ENCODE assay signal across 18 cellular contexts in genomic region chr9:105864248-105864898, GRCh38.
DNase-seq lines count a peak whose midpoint lies in the region; ATAC-seq, FAIRE-seq and TF ChIP-seq lines count a peak whose summit lies in the region.
"Had no signal": no experiment of that assay in that cellular context is flagged by ENCODE, and none has a peak within 500 bp of the region (broad histone marks: within the 10 kb centered on the region; RNA-seq: fewer than 3 reads in every experiment).

No MANE protein-coding gene starts in this region.

- CTCF ChIA-PET in mammary epithelial cell (lab: Charles Lee; ENCODE audit: low non-redundant PET), result no interaction called here

- H3K36me3 ChIP-seq in mammary epithelial cell (ENCODE audit: insufficient read depth, low read length) (no peaks in the 10 kb centered on the region), keratinocyte (ENCODE audit: control insufficient read depth in 2 of 2, extremely low read depth in 1 of 2, insufficient read depth in 2 of 2, low read length in 2 of 2) (no peaks in the 10 kb centered on the region)
- H3K36me3 ChIP-seq: BLaER1, HAP-1 had no signal

- H3K9me1 ChIP-seq in keratinocyte (ENCODE audit: control insufficient read depth, extremely low read depth, insufficient read depth, low read length), result no peaks in the 10 kb centered on the region

- dilution Hi-C loops in mammary epithelial cell (cut with HindIII; ENCODE audit: low sequenced_read_pairs) (no loop called here), keratinocyte (cut with MboI; ENCODE audit: extremely low pct_ligation_motif_present, low sequenced_read_pairs) (no loop called here)

- no peak overlapping the region for H3K4me2 ChIP-seq in mammary epithelial cell (ENCODE audit: insufficient read depth, low read depth, low read length)
- H3K4me2 ChIP-seq in keratinocyte (ENCODE audit: control insufficient read depth, extremely low read depth, insufficient read depth, low read depth, low read length), result peak overlapping the region; percentile 49
- H3K4me2 ChIP-seq: BLaER1, PC-9 had no signal

- in situ Hi-C loops in mammary epithelial cell (cut with MboI; ENCODE audit: low sequenced_read_pairs in 2 of 2), result loop anchor here in 1 of 2 donors (25.0 kb wide), 1 partner anchor 1298 kb away; no protein-coding TSS in a partner anchor

- H3K79me2 ChIP-seq in mammary epithelial cell (ENCODE audit: insufficient read depth, low read length), result no peaks in the 10 kb centered on the region
- H3K79me2 ChIP-seq in keratinocyte (ENCODE audit: control insufficient read depth, insufficient read depth, low read length), result no peaks in the 10 kb centered on the region

- no peaks in the 10 kb centered on the region for H3K9me3 ChIP-seq in mammary epithelial cell (replicated peaks; ENCODE audit: insufficient read depth, low read length)
- H3K9me3 ChIP-seq in keratinocyte (ENCODE audit: control insufficient read depth, low read depth, low read length), result no peaks in the 10 kb centered on the region
- H3K9me3 ChIP-seq: BLaER1, HAP-1 had no signal

- WGBS in mammary epithelial cell (ENCODE audit: low coverage, missing lambda C conversion rate), result 48% methylated on average over 5 of the region's 6 CpGs

- DNase-seq in DMS 273 (lab: John Stamatoyannopoulos, UW; ENCODE audit: unreplicated experiment), result peak; percentile 40
- DNase-seq in DMS 273 treated with DMSO at 0.1 percent for 48 hours (lab: John Stamatoyannopoulos, UW), result no peak
- peak; percentile 60 for DNase-seq in HPDE6-E6E7 (ENCODE audit: extremely low spot score)
- peak; percentile 73 for DNase-seq in mammary epithelial cell
- peak; percentile 23 for DNase-seq in keratinocyte (ENCODE audit: low read depth, low spot score)
- no peak for DNase-seq in SKM-1 (lab: John Stamatoyannopoulos, UW; ENCODE audit: unreplicated experiment)
- DNase-seq: DMS153, NCI-H1436, NCI-H2081, NCI-H345, NCI-H526 treated with DMSO at 0.1 percent for 48 hours, PC-9, SHP77 had no signal

- H2AFZ ChIP-seq in mammary epithelial cell (ENCODE audit: low read depth, low read length) (peak overlapping the region; percentile 83), keratinocyte (ENCODE audit: control insufficient read depth, low read length) (peak overlapping the region; percentile 85)
- H2AFZ ChIP-seq: PC-9 had no signal

- TF ChIP-seq CTCF in mammary epithelial cell (conservative IDR thresholded peaks at IDR 0.05 in 1 of 2, IDR thresholded peaks at IDR 0.05 in 1 of 2; ENCODE audit: extremely low read depth in 1 of 2, insufficient read depth in 1 of 2, low read depth in 1 of 2, low read length in 2 of 2) (no peak), keratinocyte (optimal IDR thresholded peaks at IDR 0.05 in 1 of 3, IDR thresholded peaks at IDR 0.05 in 1 of 3, conservative IDR thresholded peaks at IDR 0.05 in 1 of 3; ENCODE audit: extremely low read depth in 1 of 3, insufficient read depth in 2 of 3, low read length in 3 of 3) (no peak)

- H3K4me3 ChIP-seq in mammary epithelial cell (replicated peaks in 1 of 3; ENCODE audit: insufficient read depth in 1 of 3, low read depth in 2 of 3, low read length in 3 of 3) (no peak overlapping the region), keratinocyte (ENCODE audit: control insufficient read depth in 2 of 3, extremely low read depth in 1 of 3, insufficient read depth in 2 of 3, low read depth in 1 of 3, low read length in 3 of 3) (peak overlapping the region in 1 of 3 experiments; percentile 36)
- H3K4me3 ChIP-seq: BLaER1, HAP-1, PC-9 had no signal

- H3K27ac ChIP-seq in mammary epithelial cell (ENCODE audit: insufficient read depth, low read depth, low read length) (no peak overlapping the region), keratinocyte (ENCODE audit: control insufficient read depth, insufficient read depth, low read length) (no peak overlapping the region)
- H3K27ac ChIP-seq: 22Rv1, BLaER1, PC-9 had no signal

- H3K4me1 ChIP-seq in mammary epithelial cell (ENCODE audit: insufficient read depth, low read length) (peaks cover 13% of the 10 kb centered on the region), keratinocyte (ENCODE audit: control insufficient read depth, extremely low read depth, insufficient read depth, low read length) (peaks cover 10% of the 10 kb centered on the region)
- H3K4me1 ChIP-seq: HAP-1 had no signal

- H3K27me3 ChIP-seq in mammary epithelial cell (ENCODE audit: insufficient read depth, low read length) (no peaks in the 10 kb centered on the region), keratinocyte (ENCODE audit: control insufficient read depth, extremely low read depth, insufficient read depth, low read length) (no peaks in the 10 kb centered on the region)
- H3K27me3 ChIP-seq: BLaER1 had no signal

- peak; percentile 82 for FAIRE-seq in keratinocyte (lab: Jason Lieb, UNC)

- intact Hi-C loops in mammary epithelial cell (cut with micrococcal nuclease), result no loop called here

- ATAC-seq in GM19328 (IDR thresholded peaks at IDR 0.05; ENCODE audit: unreplicated experiment), result no peak
- ATAC-seq in SK-N-SH treated with all-trans-retinoic acid at 6 μM for 48 hours, result no peak

- no peaks in the 10 kb centered on the region for H4K20me1 ChIP-seq in mammary epithelial cell (ENCODE audit: insufficient read depth, low read length)
- no peaks in the 10 kb centered on the region for H4K20me1 ChIP-seq in keratinocyte (ENCODE audit: control insufficient read depth, extremely low read depth, insufficient read depth, low read length)
- H4K20me1 ChIP-seq: BLaER1 had no signal

- H3K9ac ChIP-seq in mammary epithelial cell (ENCODE audit: insufficient read depth, low read length) (no peak overlapping the region), keratinocyte (ENCODE audit: control insufficient read depth, extremely low read depth, insufficient read depth, low read length) (no peak overlapping the region)
- H3K9ac ChIP-seq: BLaER1 had no signal

- no TSS peak for BruUV-seq in mammary epithelial cell (replicated peaks; lab: Mats Ljungman, UMichigan)

TF ChIP-seq in SK-N-SH treated with all-trans-retinoic acid at 6 μM for 48 hours, 23 proteins besides CTCF, POLR2A, EP300 and RAD21:
- TF ChIP-seq, protein P1, sequence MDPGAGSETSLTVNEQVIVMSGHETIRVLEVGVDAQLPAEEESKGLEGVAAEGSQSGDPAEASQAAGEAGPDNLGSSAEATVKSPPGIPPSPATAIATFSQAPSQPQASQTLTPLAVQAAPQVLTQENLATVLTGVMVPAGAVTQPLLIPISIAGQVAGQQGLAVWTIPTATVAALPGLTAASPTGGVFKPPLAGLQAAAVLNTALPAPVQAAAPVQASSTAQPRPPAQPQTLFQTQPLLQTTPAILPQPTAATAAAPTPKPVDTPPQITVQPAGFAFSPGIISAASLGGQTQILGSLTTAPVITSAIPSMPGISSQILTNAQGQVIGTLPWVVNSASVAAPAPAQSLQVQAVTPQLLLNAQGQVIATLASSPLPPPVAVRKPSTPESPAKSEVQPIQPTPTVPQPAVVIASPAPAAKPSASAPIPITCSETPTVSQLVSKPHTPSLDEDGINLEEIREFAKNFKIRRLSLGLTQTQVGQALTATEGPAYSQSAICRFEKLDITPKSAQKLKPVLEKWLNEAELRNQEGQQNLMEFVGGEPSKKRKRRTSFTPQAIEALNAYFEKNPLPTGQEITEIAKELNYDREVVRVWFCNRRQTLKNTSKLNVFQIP (CRISPR knock-in tag; IDR thresholded peaks at IDR 0.05; ENCODE audit: borderline replicate concordance, low read depth), result no peak
- no peak for TF ChIP-seq TCF4 (CRISPR knock-in tag; IDR thresholded peaks at IDR 0.05; ENCODE audit: borderline replicate concordance)
- TF ChIP-seq ZC3H10 (CRISPR knock-in tag; IDR thresholded peaks at IDR 0.05), result no peak
- no peak for TF ChIP-seq SNAI2 (CRISPR knock-in tag; IDR thresholded peaks at IDR 0.05)
- TF ChIP-seq OSR1 (CRISPR knock-in tag; IDR thresholded peaks at IDR 0.05), result no peak
- TF ChIP-seq ISL1 (CRISPR knock-in tag; IDR thresholded peaks at IDR 0.05), result no peak
- no peak for TF ChIP-seq ESRRG (CRISPR knock-in tag; IDR thresholded peaks at IDR 0.05)

Comparison
In these comparisons a context has a peak if more than half of its experiments do, and no peak if none do; other contexts are left out.
1. DNase-seq: peak in DMS 273 (single experiment), HPDE6-E6E7 (single experiment), mammary epithelial cell (single experiment) and keratinocyte (single experiment); none in DMS 273 treated with DMSO at 0.1 percent for 48 hours (single experiment) and SKM-1 (single experiment).